ENCODE assay signal across 8 cellular contexts in genomic region chr3:58335432-58335947, GRCh38. TPM values are rescaled to one million over a fixed set of nuclear protein-coding genes. Genes with fewer than 3 reads are reported as not detected.
DNase-seq lines count a peak whose midpoint lies in the region; ATAC-seq and TF ChIP-seq lines count a peak whose summit lies in the region.

No MANE protein-coding gene starts in this region.

- H3K4me1 Mint-ChIP-seq in mesothelial cell of epicardium, result peaks cover 22% of the 10 kb centered on the region

- no peak for TF ChIP-seq POLR2A in heart left ventricle (IDR thresholded peaks at IDR 0.05)

- no peak overlapping the region for H3K4me3 Mint-ChIP-seq in mesothelial cell of epicardium

- H3K27me3 ChIP-seq in heart left ventricle (no peaks in the 10 kb centered on the region), upper lobe of right lung (no peaks in the 10 kb centered on the region)

- H3K9me3 ChIP-seq in heart left ventricle, result no peaks in the 10 kb centered on the region
- H3K9me3 ChIP-seq in upper lobe of right lung, result no peaks in the 10 kb centered on the region

- 58 to 69% (median 67%) methylated on average over 2 of the region's 2 CpGs for WGBS in heart left ventricle, 4 donors

- no peaks in the 10 kb centered on the region for H3K27me3 Mint-ChIP-seq in mesothelial cell of epicardium (ENCODE audit: low read depth)

- peaks cover 0 to 55% (median 20%) of the 10 kb centered on the region in 12 donors for H3K4me1 ChIP-seq in heart left ventricle
- peaks cover 30% of the 10 kb centered on the region for H3K4me1 ChIP-seq in upper lobe of right lung

- intact Hi-C loops in heart left ventricle (cut with DNase I) (loop anchor here in 2 of 10 donors (10.0 kb wide), 1 partner anchor 159 kb away; the partner anchor contains the start of gene KCTD6 (in 2 of the 2)), Right ventricle myocardium superior (cut with DNase I) (no loop called here), upper lobe of right lung (cut with DNase I) (loop anchor here (10.0 kb wide), 1 partner anchor 69 kb away; no protein-coding TSS in a partner anchor)

- H3K27ac Mint-ChIP-seq in mesothelial cell of epicardium, result peak overlapping the region; percentile 4

- H3K27ac ChIP-seq in heart left ventricle, result peak overlapping the region in 10 of 12 donors; percentile 27 to 83 (median 46)
- H3K27ac ChIP-seq in upper lobe of right lung, result peak overlapping the region; percentile 77

- H3K36me3 Mint-ChIP-seq in mesothelial cell of epicardium, result peaks cover 2% of the 10 kb centered on the region

- DNase-seq in heart left ventricle (no peak), Right ventricle myocardium superior (no peak), astrocyte of the hippocampus (ENCODE audit: low read depth, low spot score) (peak; percentile 16), mesothelial cell of epicardium (ENCODE audit: low spot score in 2 of 2, unreplicated experiment in 2 of 2) (no peak), upper lobe of right lung (no peak), HCEC 1CT (no peak), NCI-H748 (lab: John Stamatoyannopoulos, UW; ENCODE audit: unreplicated experiment) (no peak)

- H3K4me3 ChIP-seq in heart left ventricle (peak overlapping the region in 4 of 12 donors; percentile 13 to 34 (median 18)), upper lobe of right lung (peak overlapping the region; percentile 8)

- ATAC-seq in heart left ventricle (peak in 1 of 4 donors; percentile 10), Right ventricle myocardium superior (ENCODE audit: poor library complexity) (no peak), upper lobe of right lung (no peak), HG03139 (IDR thresholded peaks at IDR 0.05; ENCODE audit: unreplicated experiment) (no peak)

- H3K36me3 ChIP-seq in heart left ventricle (peaks cover 0 to 5% (median 0%) of the 10 kb centered on the region in 9 donors), upper lobe of right lung (no peaks in the 10 kb centered on the region)

- H3K9me3 Mint-ChIP-seq in mesothelial cell of epicardium, result no peaks in the 10 kb centered on the region

- no peak for TF ChIP-seq CTCF in heart left ventricle (IDR thresholded peaks at IDR 0.05)
- no peak for TF ChIP-seq CTCF in mesothelial cell of epicardium (IDR thresholded peaks at IDR 0.05; ENCODE audit: unreplicated experiment)
- no peak for TF ChIP-seq CTCF in upper lobe of right lung (IDR thresholded peaks at IDR 0.05)

RNA-seq across cellular contexts. Expression of gene PXK, which starts 2.8 kb away (rescaled TPM):
- 10 to 100 TPM in 7 of 9 donors, 1 to 10 TPM in 2; 8.2 to 24.3 (median 13.6) TPM for total RNA-seq in heart left ventricle
- 10 to 100 TPM in 1 of 2 donors, 1 to 10 TPM in 1; 3.4 to 12.1 TPM for polyA plus RNA-seq in heart left ventricle
- total RNA-seq in Right ventricle myocardium superior, result 12.0 TPM
- 15.0 to 15.9 TPM (median 15.4 TPM) in 3 replicates for total RNA-seq in mesothelial cell of epicardium
- 29.8 TPM for total RNA-seq in upper lobe of right lung

RNA-seq across cellular contexts. Expression of gene HTD2, which starts 29.2 kb away (rescaled TPM):
- total RNA-seq in heart left ventricle (10 to 100 TPM in 6 of 9 donors, 1 to 10 TPM in 3; 5.7 to 21.6 (median 12.4) TPM), Right ventricle myocardium superior (12.0 TPM), mesothelial cell of epicardium (7.7 to 9.4 TPM (median 8.3 TPM) in 3 replicates), upper lobe of right lung (6.2 TPM)
- polyA plus RNA-seq in heart left ventricle, result 10 to 100 TPM in 1 of 2 donors, 1 to 10 TPM in 1; 2.7 to 19.0 TPM

RNA-seq across cellular contexts. Expression of gene RPP14, which starts 29.4 kb away (rescaled TPM):
- total RNA-seq in heart left ventricle, result 10 to 100 TPM in 8 of 9 donors, 1 to 10 TPM in 1; 9.6 to 32.4 (median 24.0) TPM
- polyA plus RNA-seq in heart left ventricle, result 10 to 100 TPM; 18.6 to 27.9 TPM
- total RNA-seq in Right ventricle myocardium superior, result 22.5 TPM
- total RNA-seq in mesothelial cell of epicardium, result 19.0 to 24.2 TPM (median 21.3 TPM) in 3 replicates
- 13.6 TPM for total RNA-seq in upper lobe of right lung
